Comparison of ENCODE assay signal across 17 cellular contexts in genomic region chr1:83978056-83978455, GRCh38.
"Had no signal": no experiment of that assay in that cellular context is flagged by ENCODE, and none has a peak within 500 bp of the region (broad histone marks: within the 10 kb centered on the region; RNA-seq: fewer than 3 reads in every experiment).

No MANE protein-coding gene starts in this region.

- H3K4me3 ChIP-seq: ascending aorta, breast epithelium, thoracic aorta, upper lobe of right lung had no signal

- H3K27me3 Mint-ChIP-seq: activated naive CD4-positive, alpha-beta T cell treated with anti-CD3 and anti-CD28 coated beads, Interleukin-2, amount 10 ng/mL, durations not matched to agents 7 days and 5 days had no signal

- H3K9me3 ChIP-seq: ascending aorta, thoracic aorta, upper lobe of right lung had no signal

- H3K27ac ChIP-seq: ascending aorta, breast epithelium, foreskin keratinocyte, thoracic aorta, upper lobe of right lung, WERI-Rb-1 had no signal

- H3K36me3 ChIP-seq: ascending aorta, breast epithelium, thoracic aorta, upper lobe of right lung, WERI-Rb-1 had no signal

- H3K4me1 Mint-ChIP-seq: activated CD8-positive, alpha-beta memory T cell treated with anti-CD3 and anti-CD28 coated beads, Interleukin-2, amount 10 ng/mL, durations not matched to agents 7 days and 5 days; activated naive CD4-positive, alpha-beta T cell treated with anti-CD3 and anti-CD28 coated beads, Interleukin-2, amount 10 ng/mL, durations not matched to agents 7 days and 5 days; natural killer cell; stimulated activated effector memory CD8-positive, alpha-beta T cell treated with anti-CD3 and anti-CD28 coated beads, Interleukin-12 subunit alpha, Interleukin-12 subunit beta, amount 100 ng/mL, for 72 hours had no signal

- H3K27me3 ChIP-seq: ascending aorta, breast epithelium, foreskin keratinocyte, upper lobe of right lung had no signal

- H3K36me3 Mint-ChIP-seq: activated CD4-positive, alpha-beta memory T cell treated with anti-CD3 and anti-CD28 coated beads for 36 hours; activated CD8-positive, alpha-beta memory T cell treated with anti-CD3 and anti-CD28 coated beads, Interleukin-2, amount 10 ng/mL, durations not matched to agents 7 days and 5 days; activated naive CD4-positive, alpha-beta T cell treated with anti-CD3 and anti-CD28 coated beads, Interleukin-2, amount 10 ng/mL, durations not matched to agents 7 days and 5 days; natural killer cell; stimulated activated effector memory CD8-positive, alpha-beta T cell treated with anti-CD3 and anti-CD28 coated beads, Interleukin-12 subunit alpha, Interleukin-12 subunit beta, amount 100 ng/mL, for 72 hours had no signal

- H3K4me3 Mint-ChIP-seq: activated CD4-positive, alpha-beta memory T cell treated with anti-CD3 and anti-CD28 coated beads for 36 hours; activated CD8-positive, alpha-beta memory T cell treated with anti-CD3 and anti-CD28 coated beads, Interleukin-2, amount 10 ng/mL, durations not matched to agents 7 days and 5 days; activated naive CD4-positive, alpha-beta T cell treated with anti-CD3 and anti-CD28 coated beads, Interleukin-2, amount 10 ng/mL, durations not matched to agents 7 days and 5 days; activated T-cell treated with anti-CD3 and anti-CD28 coated beads, Interleukin-2, amount 50 U/mL, for 24 hours; natural killer cell; stimulated activated effector memory CD8-positive, alpha-beta T cell treated with anti-CD3 and anti-CD28 coated beads, Interleukin-12 subunit alpha, Interleukin-12 subunit beta, amount 100 ng/mL, for 72 hours had no signal

- H3K27ac Mint-ChIP-seq: activated CD4-positive, alpha-beta memory T cell treated with anti-CD3 and anti-CD28 coated beads for 36 hours; activated CD8-positive, alpha-beta memory T cell treated with anti-CD3 and anti-CD28 coated beads, Interleukin-2, amount 10 ng/mL, durations not matched to agents 7 days and 5 days; activated naive CD4-positive, alpha-beta T cell treated with anti-CD3 and anti-CD28 coated beads, Interleukin-2, amount 10 ng/mL, durations not matched to agents 7 days and 5 days; activated T-cell treated with anti-CD3 and anti-CD28 coated beads, Interleukin-2, amount 50 U/mL, for 24 hours; natural killer cell; stimulated activated effector memory CD8-positive, alpha-beta T cell treated with anti-CD3 and anti-CD28 coated beads, Interleukin-12 subunit alpha, Interleukin-12 subunit beta, amount 100 ng/mL, for 72 hours had no signal

- DNase-seq: activated CD4-positive, alpha-beta memory T cell treated with anti-CD3 and anti-CD28 coated beads for 36 hours; activated CD8-positive, alpha-beta memory T cell treated with anti-CD3 and anti-CD28 coated beads, Interleukin-2, amount 10 ng/mL, durations not matched to agents 7 days and 5 days; activated naive CD4-positive, alpha-beta T cell treated with anti-CD3 and anti-CD28 coated beads, Interleukin-2, amount 10 ng/mL, durations not matched to agents 7 days and 5 days; activated T-cell treated with anti-CD3 and anti-CD28 coated beads, Interleukin-2, amount 50 U/mL, for 24 hours; cerebellar nuclear complex; effector CD8-positive, alpha-beta T cell; foreskin keratinocyte; kidney glomerular epithelial cell; mesenchymal stem cell; natural killer cell; stimulated activated CD4-positive, alpha-beta T cell treated with anti-CD3 and anti-CD28 coated beads, Interleukin-12 subunit alpha, Interleukin-12 subunit beta, amount 100 ng/mL, for 4 hours; upper lobe of right lung; WERI-Rb-1 had no signal

- H3K4me1 ChIP-seq: ascending aorta, breast epithelium, foreskin keratinocyte, upper lobe of right lung had no signal

- H3K9me3 Mint-ChIP-seq: activated CD4-positive, alpha-beta memory T cell treated with anti-CD3 and anti-CD28 coated beads for 36 hours; activated naive CD4-positive, alpha-beta T cell treated with anti-CD3 and anti-CD28 coated beads, Interleukin-2, amount 10 ng/mL, durations not matched to agents 7 days and 5 days; activated T-cell treated with anti-CD3 and anti-CD28 coated beads, Interleukin-2, amount 50 U/mL, for 24 hours; natural killer cell; stimulated activated effector memory CD8-positive, alpha-beta T cell treated with anti-CD3 and anti-CD28 coated beads, Interleukin-12 subunit alpha, Interleukin-12 subunit beta, amount 100 ng/mL, for 72 hours had no signal
